8 cellular contexts compared by ENCODE assay signal in the genomic region with DNA sequence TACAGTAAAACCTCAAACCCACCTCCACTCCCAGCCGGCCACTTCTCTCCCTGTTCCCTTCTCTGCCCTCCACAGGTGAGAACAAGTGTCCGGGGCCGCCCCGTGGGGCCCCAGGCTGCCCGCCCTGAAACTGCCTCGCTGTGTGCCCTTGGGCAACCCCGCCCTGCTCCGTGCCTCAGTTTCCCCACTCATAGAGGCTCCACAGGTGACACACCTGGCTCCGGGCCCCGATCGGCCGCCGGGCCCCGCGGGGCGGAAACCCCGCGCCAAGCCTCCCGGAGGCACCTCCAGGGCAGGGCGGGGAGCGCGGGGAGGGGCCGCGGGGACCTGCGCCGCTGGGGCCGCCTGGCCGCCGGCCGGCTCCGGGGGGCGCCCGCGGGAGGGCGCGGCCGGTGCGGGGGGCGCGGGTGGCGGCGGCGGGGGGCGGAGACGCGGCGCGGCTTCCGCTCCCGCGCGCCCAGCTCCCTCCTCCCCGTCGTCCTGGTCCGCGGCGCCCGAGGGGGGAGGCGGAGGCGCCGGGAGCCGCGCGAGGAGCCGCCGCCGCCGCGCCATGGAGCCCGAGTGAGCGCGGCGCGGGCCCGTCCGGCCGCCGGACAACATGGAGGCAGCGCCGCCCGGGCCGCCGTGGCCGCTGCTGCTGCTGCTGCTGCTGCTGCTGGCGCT. TPM values are rescaled to one million over a fixed set of nuclear protein-coding genes. Genes with fewer than 3 reads are reported as not detected.
A peak's percentile ranks its signal among the peaks of the same experiment; 100 is the strongest.
DNase-seq lines count a peak whose midpoint lies in the region; ATAC-seq and TF ChIP-seq lines count a peak whose summit lies in the region.

A gene (plus strand): TSS at position 475 of the 663 bp plus-strand sequence. CDS start 124 bp downstream, at position 599.

- peak within 1 kb of the TSS; percentile 90 for H3K27ac ChIP-seq in C4-2B

- no peak for TF ChIP-seq CTCF in C4-2B (conservative IDR thresholded peaks at IDR 0.05)

- no peak for TF ChIP-seq POLR2A in erythroblast (IDR thresholded peaks at IDR 0.05; ENCODE audit: low read length)

- ATAC-seq in GM19025 (IDR thresholded peaks at IDR 0.05; ENCODE audit: low read depth, unreplicated experiment) = peak; percentile 35
- peak; percentile 9; the same call in 1 of the 3 replicates for ATAC-seq in SK-N-SH treated with all-trans-retinoic acid at 6 μM for 48 hours

- DNase-seq in erythroblast (lab: John Stamatoyannopoulos, UW) = peak; percentile 56 to 69
- no peak for DNase-seq in myocyte (ENCODE audit: low read depth)
- no peak for DNase-seq in effector CD8-positive, alpha-beta T cell (lab: John Stamatoyannopoulos, UW)
- DNase-seq in SHP77 treated with DMSO at 0.1 percent for 48 hours (lab: John Stamatoyannopoulos, UW) = no peak
- DNase-seq in effector CD4-positive, alpha-beta T cell = no peak

TF ChIP-seq in SK-N-SH treated with all-trans-retinoic acid at 6 μM for 48 hours, 23 proteins besides CTCF, POLR2A, EP300 and RAD21:
- TF ChIP-seq GLIS3 (CRISPR knock-in tag; IDR thresholded peaks at IDR 0.05) (no peak), CSDC2 (CRISPR knock-in tag; IDR thresholded peaks at IDR 0.05) (no peak), ZNF565 (CRISPR knock-in tag; conservative IDR thresholded peaks at IDR 0.05; ENCODE audit: low read depth) (no peak), TCF4 (CRISPR knock-in tag; IDR thresholded peaks at IDR 0.05; ENCODE audit: borderline replicate concordance) (no peak), RARB (CRISPR knock-in tag; IDR thresholded peaks at IDR 0.05) (no peak), ARNTL (CRISPR knock-in tag; IDR thresholded peaks at IDR 0.05; ENCODE audit: borderline replicate concordance, low read depth) (no peak)

RNA-seq across cellular contexts. Expression of the gene that starts here (rescaled TPM):
- 48.8 and 67.2 TPM in 2 replicates for total RNA-seq in myocyte
- polyA plus RNA-seq in myocyte (2012) = 38.2 TPM

Comparison
In these comparisons a context has a peak if more than half of its experiments do, and no peak if none do; other contexts are left out.
1. DNase-seq: peak in erythroblast (2 of 2); none in myocyte (single experiment), effector CD8-positive, alpha-beta T cell (single experiment), SHP77 treated with DMSO at 0.1 percent for 48 hours (single experiment) and effector CD4-positive, alpha-beta T cell (single experiment).